ENCODE assay signal across 1 cellular context in the genomic region with DNA sequence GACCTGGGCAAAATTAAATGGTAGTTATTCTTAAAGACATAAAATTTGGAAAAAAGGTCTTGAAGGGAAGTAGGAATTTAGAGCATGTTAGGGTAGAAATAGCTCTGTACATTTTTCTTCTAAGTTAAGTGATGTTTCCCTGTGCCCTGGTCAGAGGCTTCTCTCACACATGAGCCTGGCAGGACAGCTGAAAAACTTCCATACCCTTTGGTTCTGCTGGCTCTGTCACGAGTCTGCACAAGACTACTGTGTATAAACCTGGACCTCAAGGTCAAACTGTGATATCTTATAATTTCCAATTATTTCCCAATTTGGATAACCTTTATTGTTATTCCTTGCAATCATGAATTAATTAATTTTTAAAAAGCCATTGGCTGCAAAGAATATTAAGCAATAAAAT.
TF ChIP-seq lines count a peak whose summit lies in the region.

No MANE protein-coding gene starts in this region.

TF ChIP-seq in H1, 55 proteins besides CTCF, POLR2A, EP300 and RAD21:
- TF ChIP-seq SAP30 (IDR thresholded peaks at IDR 0.05; ENCODE audit: insufficient read depth, insufficient replicate concordance, low read length), result no peak
- TF ChIP-seq TAF1 (IDR thresholded peaks at IDR 0.05; ENCODE audit: low read depth, low read length), result no peak
- TF ChIP-seq FOSL1 (IDR thresholded peaks at IDR 0.05; ENCODE audit: insufficient read depth, low read depth, low read length), result no peak
